In the genomic region with DNA sequence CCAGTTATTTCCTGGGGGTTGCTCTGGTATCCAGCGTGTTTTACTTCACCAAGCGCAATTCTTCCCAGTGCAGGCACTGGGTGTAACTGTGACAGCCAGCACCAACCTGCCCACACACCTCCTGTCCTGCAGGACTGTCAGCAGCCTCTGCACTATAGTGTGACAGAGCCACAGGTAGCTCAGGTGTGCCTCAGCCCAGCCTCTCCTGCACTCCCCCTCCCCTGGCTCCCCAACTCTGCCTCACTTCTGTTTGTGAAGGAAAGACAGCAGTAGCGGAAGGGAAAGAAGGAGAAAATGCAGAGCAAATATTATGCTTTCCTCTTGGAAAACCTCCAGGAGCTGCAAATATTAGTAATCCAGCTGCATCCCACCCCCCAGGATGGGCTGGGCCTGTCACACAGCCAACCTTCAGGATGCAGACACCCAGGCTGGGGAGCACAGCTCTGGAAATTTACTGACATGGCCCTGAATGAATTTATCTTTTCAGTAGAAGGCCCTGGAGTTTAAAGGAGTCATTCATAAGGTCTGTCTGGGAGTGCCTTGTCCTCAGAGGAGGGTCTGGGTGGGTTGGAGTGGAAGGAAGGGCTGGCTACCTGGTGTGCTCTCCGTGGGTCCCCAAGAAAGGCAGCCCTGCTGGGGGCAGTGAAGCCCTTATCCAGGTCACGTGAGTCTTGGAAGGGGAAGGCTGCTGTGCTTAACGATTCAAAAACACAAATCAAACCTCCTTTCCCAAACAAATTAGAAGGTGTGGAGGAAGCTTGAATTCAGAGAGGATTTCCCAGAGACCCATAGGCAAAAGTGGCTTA, we compare ENCODE assay signal across 10 cellular contexts. TPM values are rescaled to one million over a fixed set of nuclear protein-coding genes. Genes with fewer than 3 reads are reported as not detected.
A peak's percentile ranks its signal among the peaks of the same experiment; 100 is the strongest.
DNase-seq lines count a peak whose midpoint lies in the region; ATAC-seq and TF ChIP-seq lines count a peak whose summit lies in the region.
"Had no signal": no experiment of that assay in that cellular context is flagged by ENCODE, and none has a peak within 500 bp of the region (broad histone marks: within the 10 kb centered on the region; RNA-seq: fewer than 3 reads in every experiment).

No MANE protein-coding gene starts in this region.

- H3K27ac ChIP-seq in left lung, result peak overlapping the region; percentile 69 to 86
- H3K27ac ChIP-seq in thyroid gland, result peak overlapping the region; percentile 77 to 86 (median 83)

- H3K4me3 ChIP-seq in cardiac fibroblast (replicated peaks in 1 of 2; ENCODE audit: low read depth in 2 of 2, low read length in 2 of 2) (no peak overlapping the region), left lung (no peak overlapping the region), thyroid gland (replicated peaks in 1 of 3) (no peak overlapping the region)

- ATAC-seq in left lung, result peak; percentile 22

- WGBS in thyroid gland, 2 donors, result 36 to 49% methylated on average over 6 of the region's 6 CpGs

- no peak for TF ChIP-seq POLR2A in thyroid gland (IDR thresholded peaks at IDR 0.05)

- intact Hi-C loops in left lung (cut with DNase I) (no loop called here), thyroid gland (cut with DNase I) (no loop called here)

- peaks cover 0 to 10% of the 10 kb centered on the region in 2 donors for H3K36me3 ChIP-seq in left lung
- H3K36me3 ChIP-seq in thyroid gland, result no peaks in the 10 kb centered on the region

- peaks cover 42 to 64% of the 10 kb centered on the region in 2 donors for H3K4me1 ChIP-seq in left lung
- H3K4me1 ChIP-seq in thyroid gland, result peaks cover 55 to 72% of the 10 kb centered on the region in 2 donors

- TF ChIP-seq CTCF in cardiac fibroblast (IDR thresholded peaks at IDR 0.05; ENCODE audit: low read depth, low read length) (no peak), left lung (IDR thresholded peaks at IDR 0.05) (no peak), thyroid gland (IDR thresholded peaks at IDR 0.05) (no peak)

- H3K27me3 ChIP-seq in left lung, result no peaks in the 10 kb centered on the region
- H3K27me3 ChIP-seq in thyroid gland, result no peaks in the 10 kb centered on the region

- no peaks in the 10 kb centered on the region for H3K9me3 ChIP-seq in left lung
- H3K9me3 ChIP-seq in thyroid gland, result no peaks in the 10 kb centered on the region

- DNase-seq in NCI-H345 (lab: John Stamatoyannopoulos, UW), result peak; percentile 40
- no peak for DNase-seq in NCI-H345 treated with DMSO at 0.1 percent for 48 hours (lab: John Stamatoyannopoulos, UW; ENCODE audit: unreplicated experiment)
- peak; percentile 51 to 61 for DNase-seq in cardiac fibroblast (ENCODE audit: low read depth in 2 of 2)
- no peak for DNase-seq in left lung
- DNase-seq in thyroid gland, result peak; percentile 45 to 62
- DNase-seq in SHP77 treated with DMSO at 0.1 percent for 48 hours (lab: John Stamatoyannopoulos, UW), result no peak
- no peak for DNase-seq in NCI-H2227 (lab: John Stamatoyannopoulos, UW; ENCODE audit: unreplicated experiment)
- no peak for DNase-seq in NCI-H1436 treated with DMSO at 0.1 percent for 48 hours (lab: John Stamatoyannopoulos, UW)
- DNase-seq: activated B cell treated with CpG ODN at 0.5 μM for 24 hours; activated naive CD8-positive, alpha-beta T cell treated with anti-CD3 and anti-CD28 coated beads for 36 hours had no signal

RNA-seq across cellular contexts. Expression of a gene that starts 20.9 kb away (rescaled TPM):
- total RNA-seq in left lung (100 to 1,000 TPM; 350 to 434 TPM), thyroid gland (100 to 1,000 TPM; 134 to 155 (median 148) TPM)

Comparison
In these comparisons a context has a peak if more than half of its experiments do, and no peak if none do; other contexts are left out.
1. DNase-seq: peak in NCI-H345 (single experiment), cardiac fibroblast (2 of 2) and thyroid gland (2 of 2); none in NCI-H345 treated with DMSO at 0.1 percent for 48 hours (single experiment), left lung (0 of 2), SHP77 treated with DMSO at 0.1 percent for 48 hours (single experiment), NCI-H2227 (single experiment) and NCI-H1436 treated with DMSO at 0.1 percent for 48 hours (single experiment).